25 cellular contexts compared by ENCODE assay signal in genomic region chr5:146254223-146254622, GRCh38. TPM values are rescaled to one million over a fixed set of nuclear protein-coding genes. Genes with fewer than 3 reads are reported as not detected.
DNase-seq lines count a peak whose midpoint lies in the region; ATAC-seq and TF ChIP-seq lines count a peak whose summit lies in the region.
"Had no signal": no experiment of that assay in that cellular context is flagged by ENCODE, and none has a peak within 500 bp of the region (broad histone marks: within the 10 kb centered on the region; RNA-seq: fewer than 3 reads in every experiment).

No MANE protein-coding gene starts in this region.

- H3K23ac ChIP-seq in trophoblast cell (ENCODE audit: low read length) = no peak overlapping the region

- no peak overlapping the region for H3K14ac ChIP-seq in trophoblast cell (ENCODE audit: low read length)

- no peaks in the 10 kb centered on the region for H3K79me2 ChIP-seq in trophoblast cell (ENCODE audit: control insufficient read depth, insufficient read depth, low read length, poor library complexity)

- no CpG with 5 or more reads among the region's 1 CpG for WGBS in trophoblast cell (ENCODE audit: extremely low coverage, insufficient coverage, insufficient read length)

- intact Hi-C loops in A673 (cut with micrococcal nuclease; ENCODE audit: unreplicated experiment) = no loop called here

- no peak overlapping the region for H4K91ac ChIP-seq in trophoblast cell (ENCODE audit: low read depth, low read length)

- CTCF ChIA-PET in A673 (lab: Charles Lee) = no interaction called here

- no peak overlapping the region for H4K8ac ChIP-seq in trophoblast cell (ENCODE audit: low read depth, low read length)

- H3K79me1 ChIP-seq in trophoblast cell (ENCODE audit: low read length) = no peaks in the 10 kb centered on the region

- no peak overlapping the region for H2BK12ac ChIP-seq in trophoblast cell (ENCODE audit: low read length)

- no peak for TF ChIP-seq CTCF in A673 (conservative IDR thresholded peaks at IDR 0.05; ENCODE audit: low read depth, low read length)

- BruUV-seq in A673 (replicated peaks; lab: Mats Ljungman, UMichigan) = no TSS peak

- no peak for DNase-seq in activated T-cell treated with anti-CD3 and anti-CD28 coated beads, Interleukin-2, amount 50 U/mL, for 4 hours
- no peak for DNase-seq in activated T-cell treated with anti-CD3 and anti-CD28 coated beads, Interleukin-2, amount 50 U/mL, for 48 hours
- no peak for DNase-seq in dedifferentiated amniotic fluid mesenchymal stem cell (ENCODE audit: extremely low spot score)
- no peak for DNase-seq in A673 (ENCODE audit: low spot score)
- DNase-seq in NCI-H524 treated with DMSO at 0.1 percent for 48 hours (lab: John Stamatoyannopoulos, UW) = no peak
- no peak for DNase-seq in trophoblast cell
- DNase-seq: activated B cell treated with CpG ODN at 0.5 μM for 24 hours; activated T-cell treated with anti-CD3 and anti-CD28 coated beads, Interleukin-2, amount 50 U/mL, for 24 hours; caudate nucleus; dermis blood vessel endothelial cell; DMS53; glutamatergic neuron; Kasumi-1; kidney glomerular epithelial cell; NCI-H1694 treated with DMSO at 0.1 percent for 48 hours; stimulated activated CD4-positive, alpha-beta T cell treated with anti-CD3 and anti-CD28 coated beads, Interleukin-2, amount 100 ng/mL, for 24 hours; stimulated activated naive B cell treated with anti-CD40 and anti-IgM and Interleukin-4, amounts not matched to agents 10 μg/mL and 1 μg/mL and 100 μg/mL, for 72 hours; T1000; tibial artery had no signal

- H2BK120ac ChIP-seq in trophoblast cell (ENCODE audit: insufficient read depth, low read length, poor library complexity) = no peak overlapping the region

- no peak overlapping the region for H3K4ac ChIP-seq in trophoblast cell (ENCODE audit: low read depth, low read length)

- no peaks in the 10 kb centered on the region for H3K9me3 Mint-ChIP-seq in activated T-cell treated with anti-CD3 and anti-CD28 coated beads, Interleukin-2, amount 50 U/mL, for 4 hours
- H3K9me3 Mint-ChIP-seq: activated B cell treated with CpG ODN at 0.5 μM for 24 hours; activated naive CD4-positive, alpha-beta T cell treated with anti-CD3 and anti-CD28 coated beads, Interleukin-2, amount 50 U/mL, for 24 hours; activated T-cell treated with anti-CD3 and anti-CD28 coated beads, Interleukin-2, amount 50 U/mL, for 24 hours; GM23338; stimulated activated naive B cell treated with anti-CD40 and anti-IgM and Interleukin-4, amounts not matched to agents 10 μg/mL and 1 μg/mL and 100 μg/mL, for 72 hours had no signal

- no peak overlapping the region for H3K4me3 Mint-ChIP-seq in activated T-cell treated with anti-CD3 and anti-CD28 coated beads, Interleukin-2, amount 50 U/mL, for 4 hours
- H3K4me3 Mint-ChIP-seq: activated B cell treated with CpG ODN at 0.5 μM for 24 hours; activated naive CD4-positive, alpha-beta T cell treated with anti-CD3 and anti-CD28 coated beads, Interleukin-2, amount 50 U/mL, for 24 hours; activated T-cell treated with anti-CD3 and anti-CD28 coated beads, Interleukin-2, amount 50 U/mL, for 24 hours; B cell; GM23338; stimulated activated naive B cell treated with anti-CD40 and anti-IgM and Interleukin-4, amounts not matched to agents 10 μg/mL and 1 μg/mL and 100 μg/mL, for 72 hours had no signal

- no peak overlapping the region for H3K4me2 ChIP-seq in trophoblast cell (ENCODE audit: low read length)
- H3K4me2 ChIP-seq: GM23338 had no signal

- POLR2A ChIA-PET in A673 (lab: Charles Lee; ENCODE audit: low non-redundant PET) = no interaction called here

- no peak overlapping the region for H2BK5ac ChIP-seq in trophoblast cell (ENCODE audit: low read depth, low read length, poor library complexity)

- no peak overlapping the region for H3K4me3 ChIP-seq in A673 (ENCODE audit: low read depth, low read length, poor library complexity, severe bottlenecking)
- H3K4me3 ChIP-seq in trophoblast cell (ENCODE audit: low read depth, low read length) = no peak overlapping the region
- H3K4me3 ChIP-seq: ascending aorta, GM23338, tibial artery had no signal

- no peak overlapping the region for H3K9ac ChIP-seq in trophoblast cell (ENCODE audit: low read length)

- H2AFZ ChIP-seq in trophoblast cell (ENCODE audit: insufficient read depth, low read length, poor library complexity) = no peak overlapping the region
- H2AFZ ChIP-seq: GM23338 had no signal

- ATAC-seq in activated T-cell treated with anti-CD3 and anti-CD28 coated beads, Interleukin-2, amount 50 U/mL, for 4 hours = peak; percentile 27 to 48
- ATAC-seq in GM21381 (IDR thresholded peaks at IDR 0.05; ENCODE audit: unreplicated experiment) (peak; percentile 64), HG03103 (IDR thresholded peaks at IDR 0.05; ENCODE audit: low read depth, unreplicated experiment) (peak; percentile 47)
- ATAC-seq: GM23338; stimulated activated naive B cell treated with anti-CD40 and anti-IgM and Interleukin-4, amounts not matched to agents 10 μg/mL and 1 μg/mL and 100 μg/mL, for 72 hours had no signal

- H3K36me3 ChIP-seq in A673 (ENCODE audit: insufficient read depth, low read length, poor library complexity, severe bottlenecking) = peaks cover 36% of the 10 kb centered on the region
- peaks cover 12 to 13% of the 10 kb centered on the region in 2 experiments for H3K36me3 ChIP-seq in trophoblast cell (ENCODE audit: control insufficient read depth in 1 of 2, insufficient read depth in 2 of 2, low read length in 2 of 2)

- H2AK5ac ChIP-seq in trophoblast cell (ENCODE audit: low read length) = no peak overlapping the region

- peaks cover 22% of the 10 kb centered on the region for H3K36me3 Mint-ChIP-seq in activated T-cell treated with anti-CD3 and anti-CD28 coated beads, Interleukin-2, amount 50 U/mL, for 4 hours (ENCODE audit: insufficient read depth)

- H3K27me3 ChIP-seq in A673 (replicated peaks; ENCODE audit: insufficient read depth, low read depth, low read length, poor library complexity) (no peaks in the 10 kb centered on the region), trophoblast cell (ENCODE audit: insufficient read depth, low read length) (no peaks in the 10 kb centered on the region)
- H3K27me3 ChIP-seq: ascending aorta, tibial artery had no signal

- no peak overlapping the region for H4K12ac ChIP-seq in trophoblast cell (ENCODE audit: low read depth, low read length)

- peaks cover 2% of the 10 kb centered on the region for H3K4me1 Mint-ChIP-seq in activated T-cell treated with anti-CD3 and anti-CD28 coated beads, Interleukin-2, amount 50 U/mL, for 4 hours (ENCODE audit: low read depth)
- H3K4me1 Mint-ChIP-seq: GM23338 had no signal

- H3K27ac ChIP-seq in A673 (ENCODE audit: low read depth, low read length, poor library complexity, severe bottlenecking) (no peak overlapping the region), trophoblast cell (ENCODE audit: low read depth, low read length) (no peak overlapping the region)
- H3K27ac ChIP-seq: ascending aorta, tibial artery had no signal

- H3K4me1 ChIP-seq in A673 (ENCODE audit: insufficient read depth, low read length, poor library complexity, severe bottlenecking) (no peaks in the 10 kb centered on the region), trophoblast cell (ENCODE audit: control insufficient read depth in 1 of 2, insufficient read depth in 2 of 2, low read length in 2 of 2) (no peaks in the 10 kb centered on the region)
- H3K4me1 ChIP-seq: ascending aorta, tibial artery had no signal

- H3K27me3 Mint-ChIP-seq in activated T-cell treated with anti-CD3 and anti-CD28 coated beads, Interleukin-2, amount 50 U/mL, for 4 hours (ENCODE audit: low read depth) = no peaks in the 10 kb centered on the region
- H3K27me3 Mint-ChIP-seq: activated B cell treated with CpG ODN at 0.5 μM for 24 hours; activated naive CD4-positive, alpha-beta T cell treated with anti-CD3 and anti-CD28 coated beads, Interleukin-2, amount 50 U/mL, for 24 hours; activated T-cell treated with anti-CD3 and anti-CD28 coated beads, Interleukin-2, amount 50 U/mL, for 24 hours; B cell; stimulated activated naive B cell treated with anti-CD40 and anti-IgM and Interleukin-4, amounts not matched to agents 10 μg/mL and 1 μg/mL and 100 μg/mL, for 72 hours had no signal

- H3K18ac ChIP-seq in trophoblast cell (ENCODE audit: low read length) = no peak overlapping the region

- H3K9me3 ChIP-seq in A673 (ENCODE audit: low read depth, low read length, poor library complexity, severe bottlenecking) = no peaks in the 10 kb centered on the region
- no peaks in the 10 kb centered on the region for H3K9me3 ChIP-seq in trophoblast cell (ENCODE audit: insufficient read depth, low read depth, low read length)
- H3K9me3 ChIP-seq: ascending aorta, tibial artery had no signal

RNA-seq across cellular contexts. Expression of gene RBM27, which starts 50.8 kb away (rescaled TPM):
- total RNA-seq in activated T-cell treated with anti-CD3 and anti-CD28 coated beads, Interleukin-2, amount 50 U/mL, for 4 hours = 10 to 100 TPM; 26.3 to 29.1 (median 28.8) TPM
- total RNA-seq in A673 (2021) = 33.2 and 33.3 TPM in 2 replicates
- polyA plus RNA-seq in trophoblast cell (2013) = 15.4 and 15.5 TPM in 2 replicates
